In the genomic region with DNA sequence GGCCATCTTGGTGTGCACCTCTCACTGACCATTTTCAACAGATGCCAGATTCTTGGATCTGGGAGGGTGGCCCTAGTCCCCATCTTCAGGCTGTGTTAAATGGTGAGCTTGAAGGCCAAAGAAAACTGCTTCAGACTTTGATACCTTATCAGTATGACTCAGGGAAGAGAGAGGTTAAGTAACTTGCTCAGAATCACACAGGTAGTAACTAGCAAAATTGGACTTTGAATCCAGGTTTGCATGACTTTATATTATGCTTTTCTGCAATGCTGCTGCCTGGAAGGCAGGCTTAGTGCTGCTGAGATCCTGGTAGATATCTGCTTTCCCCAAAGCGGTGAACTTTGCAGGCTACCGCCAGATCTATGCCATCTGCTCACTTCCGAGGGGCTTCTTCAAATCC, we compare ENCODE assay signal across 20 cellular contexts.
"Had no signal": no experiment of that assay in that cellular context is flagged by ENCODE, and none has a peak within 500 bp of the region (broad histone marks: within the 10 kb centered on the region; RNA-seq: fewer than 3 reads in every experiment).

No MANE protein-coding gene starts in this region.

- H3K27ac ChIP-seq: SJSA1, SK-N-MC had no signal

- H3K4me3 ChIP-seq: MG63, SJSA1 had no signal

- H3K9me3 ChIP-seq: MG63, SJSA1 had no signal

- H3K36me3 ChIP-seq: MG63, SJSA1 had no signal

- DNase-seq: IMR-90, Karpas-422, KG1, MG63, NCI-H1436 treated with DMSO at 0.1 percent for 48 hours, NCI-H1694, NCI-H187 treated with DMSO at 0.1 percent for 48 hours, NCI-H2029 treated with DMSO at 0.1 percent for 48 hours, NCI-H2171, NCI-H226, NCI-H446, NCI-H510A, NCI-H524 treated with DMSO at 0.1 percent for 48 hours, NCI-H774, Right ventricle myocardium superior, RPMI8226, SIG-M5 had no signal

- H3K4me1 ChIP-seq: SJSA1 had no signal

- ATAC-seq: HepG2 had no signal
